17 cellular contexts compared by ENCODE assay signal in the genomic region with DNA sequence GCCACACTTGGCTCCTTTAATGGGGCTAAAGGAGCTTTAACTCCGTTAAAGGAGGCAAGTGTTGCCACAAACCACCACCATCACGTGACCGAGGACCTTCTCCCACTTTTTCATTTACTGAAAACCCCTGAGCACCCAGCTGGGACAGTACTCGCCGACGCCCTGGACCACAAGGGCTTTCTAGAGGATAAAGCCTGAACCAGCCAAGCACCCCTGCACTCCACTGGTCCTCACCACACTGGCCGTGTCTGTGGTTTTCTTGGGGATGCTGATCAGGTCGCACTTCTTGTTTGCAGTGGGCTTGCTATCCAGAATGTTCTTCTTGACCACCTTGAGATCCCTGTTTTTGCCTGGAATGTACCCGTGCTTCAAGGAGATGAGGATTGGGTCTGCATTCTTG. TPM values are rescaled to one million over a fixed set of nuclear protein-coding genes. Genes with fewer than 3 reads are reported as not detected.
A peak's percentile ranks its signal among the peaks of the same experiment; 100 is the strongest.
DNase-seq lines count a peak whose midpoint lies in the region; ATAC-seq and TF ChIP-seq lines count a peak whose summit lies in the region.
"Had no signal": no experiment of that assay in that cellular context is flagged by ENCODE, and none has a peak within 500 bp of the region (broad histone marks: within the 10 kb centered on the region; RNA-seq: fewer than 3 reads in every experiment).

No MANE protein-coding gene starts in this region.

- peaks cover 53% of the 10 kb centered on the region for H3K36me3 Mint-ChIP-seq in neural progenitor cell

- H3K4me1 Mint-ChIP-seq in neural progenitor cell: peaks cover 14% of the 10 kb centered on the region

- intact Hi-C loops in left ventricle myocardium inferior (cut with micrococcal nuclease): no loop called here
- intact Hi-C loops in left cardiac atrium (cut with DNase I): no loop called here
- intact Hi-C loops in upper lobe of right lung (cut with DNase I): no loop called here

- H3K27me3 ChIP-seq in left ventricle myocardium inferior (ENCODE audit: low read depth) (no peaks in the 10 kb centered on the region), neural progenitor cell (no peaks in the 10 kb centered on the region), upper lobe of right lung (no peaks in the 10 kb centered on the region)
- H3K27me3 ChIP-seq: suprapubic skin had no signal

- no peaks in the 10 kb centered on the region for H4K20me1 ChIP-seq in neural progenitor cell (ENCODE audit: low read depth)

- ATAC-seq in left cardiac atrium (no peak), upper lobe of right lung (no peak), GM18907 (IDR thresholded peaks at IDR 0.05; ENCODE audit: unreplicated experiment) (no peak), HG02938 (IDR thresholded peaks at IDR 0.05; ENCODE audit: unreplicated experiment) (no peak)
- ATAC-seq: left colon had no signal

- H3F3A ChIP-seq in neural progenitor cell (ENCODE audit: low read depth): peaks cover 5% of the 10 kb centered on the region

- no peaks in the 10 kb centered on the region for H3K79me2 ChIP-seq in neural progenitor cell (ENCODE audit: low read depth)

- DNase-seq in left ventricle myocardium inferior (no peak), left cardiac atrium (no peak), neural progenitor cell (ENCODE audit: low spot score) (no peak), upper lobe of right lung (no peak), activated gamma-delta T cell (lab: John Stamatoyannopoulos, UW) (no peak)
- DNase-seq: CD4-positive, CD25-positive, alpha-beta regulatory T cell; DMS79; foreskin fibroblast; left colon; NCI-H1417; NCI-H69; SHP77 had no signal

- H3K36me3 ChIP-seq in left ventricle myocardium inferior (peaks cover 78% of the 10 kb centered on the region), neural progenitor cell (peaks cover 9% of the 10 kb centered on the region), upper lobe of right lung (peaks cover 76% of the 10 kb centered on the region)

- H3K27ac ChIP-seq in left ventricle myocardium inferior (replicated peaks) (peak overlapping the region; percentile 55), cingulate gyrus (ENCODE audit: low read depth, low read length) (peak overlapping the region; percentile 80), neural progenitor cell (peak overlapping the region; percentile 56), upper lobe of right lung (peak overlapping the region; percentile 37)
- H3K27ac ChIP-seq: suprapubic skin had no signal

- H3K9me3 ChIP-seq in left ventricle myocardium inferior (replicated peaks) (no peaks in the 10 kb centered on the region), neural progenitor cell (ENCODE audit: low read depth) (no peaks in the 10 kb centered on the region), upper lobe of right lung (no peaks in the 10 kb centered on the region)
- H3K9me3 ChIP-seq: suprapubic skin had no signal

- H3K9ac ChIP-seq in neural progenitor cell: no peak overlapping the region

- TF ChIP-seq CTCF in left ventricle myocardium inferior (IDR thresholded peaks at IDR 0.05; ENCODE audit: borderline replicate concordance): no peak
- TF ChIP-seq CTCF in neural progenitor cell (IDR thresholded peaks at IDR 0.05): no peak
- TF ChIP-seq CTCF in upper lobe of right lung (IDR thresholded peaks at IDR 0.05): no peak

- no peak overlapping the region for H3K27ac Mint-ChIP-seq in neural progenitor cell

- H3K4me1 ChIP-seq in left ventricle myocardium inferior (peaks cover 81% of the 10 kb centered on the region), neural progenitor cell (no peaks in the 10 kb centered on the region), upper lobe of right lung (peaks cover 41% of the 10 kb centered on the region)

- H3K4me3 Mint-ChIP-seq in neural progenitor cell: no peak overlapping the region
- H3K4me3 Mint-ChIP-seq: CD4-positive, CD25-positive, alpha-beta regulatory T cell had no signal

- H2AFZ ChIP-seq in neural progenitor cell (replicated peaks): no peak overlapping the region

- H3K27me3 Mint-ChIP-seq in neural progenitor cell (ENCODE audit: insufficient read depth, low read depth): peaks cover 2% of the 10 kb centered on the region
- H3K27me3 Mint-ChIP-seq: CD4-positive, CD25-positive, alpha-beta regulatory T cell had no signal

- H3K4me3 ChIP-seq in left ventricle myocardium inferior (no peak overlapping the region), neural progenitor cell (no peak overlapping the region), upper lobe of right lung (no peak overlapping the region)
- H3K4me3 ChIP-seq: suprapubic skin had no signal

- no peak overlapping the region for H3K4me2 ChIP-seq in neural progenitor cell

- no peaks in the 10 kb centered on the region for H3K9me3 Mint-ChIP-seq in neural progenitor cell
- H3K9me3 Mint-ChIP-seq: CD4-positive, CD25-positive, alpha-beta regulatory T cell had no signal

RNA-seq across cellular contexts. Expression of a gene that starts 14.7 kb away (rescaled TPM):
- total RNA-seq in left ventricle myocardium inferior (3.4 TPM), left cardiac atrium (10 to 100 TPM in 1 of 2 donors, 1 to 10 TPM in 1; 4.5 to 12.5 TPM), neural progenitor cell (ENCODE audit: low replicate concordance) (not detected in 2 replicates), upper lobe of right lung (31.9 TPM)

RNA-seq across cellular contexts. Expression of a gene that starts 50.5 kb away (rescaled TPM):
- total RNA-seq in left ventricle myocardium inferior (1.3 TPM), left cardiac atrium (1 to 10 TPM; 3.0 to 4.3 TPM), neural progenitor cell (ENCODE audit: low replicate concordance) (0.97 and 2.0 TPM in 2 replicates), upper lobe of right lung (43.8 TPM)
- total RNA-seq: A673 had no signal
